In the genomic region with DNA sequence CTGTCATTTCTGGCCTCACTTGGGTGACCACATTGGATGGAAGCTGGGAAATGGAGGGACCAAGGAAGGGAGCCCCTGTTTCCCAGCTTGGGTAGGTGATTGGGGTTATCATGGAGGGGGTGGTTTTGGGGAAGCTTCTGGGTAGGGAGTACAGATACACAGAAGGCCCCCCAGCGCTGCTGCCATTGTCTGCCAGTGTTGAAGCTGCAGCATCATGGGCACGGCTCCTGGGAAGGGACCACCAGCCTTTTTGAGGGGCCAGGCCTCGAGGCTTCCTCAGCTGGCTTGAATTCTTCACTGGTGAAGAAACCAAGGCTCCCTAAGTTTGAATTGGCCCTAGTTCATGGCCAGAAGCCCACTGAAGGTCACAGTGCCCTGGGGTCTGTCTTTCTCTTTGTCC, we compare ENCODE assay signal across 28 cellular contexts.
"Had no signal": no experiment of that assay in that cellular context is flagged by ENCODE, and none has a peak within 500 bp of the region (broad histone marks: within the 10 kb centered on the region; RNA-seq: fewer than 3 reads in every experiment).

No MANE protein-coding gene starts in this region.

- H3K27me3 Mint-ChIP-seq: stimulated activated naive B cell treated with anti-CD40 and anti-IgM and Interleukin-4, amounts not matched to agents 10 μg/mL and 1 μg/mL and 100 μg/mL, for 72 hours; stimulated activated naive CD8-positive, alpha-beta T cell treated with anti-CD3 and anti-CD28 coated beads, Interleukin-15, amount 100 ng/mL, for 72 hours; stimulated activated naive CD8-positive, alpha-beta T cell treated with anti-CD3 and anti-CD28 coated beads, Interleukin-15, Interleukin-2, amounts not matched to agents 100 ng/mL and 50 ng/mL, for 24 hours; type B pancreatic cell had no signal

- H3K9me3 ChIP-seq: stomach, suprapubic skin, testis, thoracic aorta, thyroid gland, tibial artery, tibial nerve, transverse colon, upper lobe of left lung, upper lobe of right lung, uterus, vagina had no signal

- H3K36me3 ChIP-seq: stomach, suprapubic skin, thoracic aorta, thyroid gland, tibial artery, tibial nerve, transverse colon, upper lobe of left lung, upper lobe of right lung, uterus, vagina had no signal

- FAIRE-seq: urothelium cell line had no signal

- H3K27me3 ChIP-seq: stomach, suprapubic skin, testis, thyroid gland, tibial artery, tibial nerve, transverse colon, upper lobe of left lung, upper lobe of right lung, uterus, vagina had no signal

- H3K4me3 Mint-ChIP-seq: stimulated activated effector memory CD8-positive, alpha-beta T cell treated with anti-CD3 and anti-CD28 coated beads, Interleukin-12 subunit alpha, Interleukin-12 subunit beta, amount 100 ng/mL, for 72 hours; stimulated activated memory B cell treated with anti-CD40 and anti-IgM and Interleukin-4, amounts not matched to agents 10 μg/mL and 1 μg/mL and 100 μg/mL, for 72 hours; stimulated activated naive B cell treated with anti-CD40 and anti-IgM and Interleukin-4, amounts not matched to agents 10 μg/mL and 1 μg/mL and 100 μg/mL, for 72 hours; stimulated activated naive CD8-positive, alpha-beta T cell treated with anti-CD3 and anti-CD28 coated beads, Interleukin-15, amount 100 ng/mL, for 72 hours; stimulated activated naive CD8-positive, alpha-beta T cell treated with anti-CD3 and anti-CD28 coated beads, Interleukin-15, Interleukin-2, amounts not matched to agents 100 ng/mL and 50 ng/mL, for 24 hours; type B pancreatic cell had no signal

- H3K4me3 ChIP-seq: stomach, suprapubic skin, testis, thoracic aorta, thyroid gland, tibial artery, tibial nerve, transverse colon, upper lobe of left lung, upper lobe of right lung, uterus, vagina had no signal

- DNase-seq: stimulated activated CD4-positive, alpha-beta T cell treated with anti-CD3 and anti-CD28 coated beads, Interleukin-2, amount 100 ng/mL, for 48 hours; stimulated activated CD4-positive, alpha-beta T cell treated with anti-CD3 and anti-CD28 coated beads, Interleukin-4, amount 100 ng/mL, for 24 hours; stimulated activated CD4-positive, alpha-beta T cell treated with anti-CD3 and anti-CD28 coated beads, Interleukin-4, amount 100 ng/mL, for 4 hours; stimulated activated CD8-positive, alpha-beta memory T cell treated with anti-CD3 and anti-CD28 coated beads, Interleukin-4, amount 100 ng/mL, for 48 hours; stimulated activated naive B cell treated with anti-CD40 and anti-IgM and Interleukin-4, amounts not matched to agents 10 μg/mL and 1 μg/mL and 100 μg/mL, for 72 hours; stimulated activated naive CD4-positive, alpha-beta T cell; stimulated activated naive CD4-positive, alpha-beta T cell treated with Interleukin-2 at 50 U/mL for 16 hours; stimulated activated naive CD8-positive, alpha-beta T cell treated with anti-CD3 and anti-CD28 coated beads, Interleukin-15, amount 100 ng/mL, for 72 hours; stimulated activated naive CD8-positive, alpha-beta T cell treated with anti-CD3 and anti-CD28 coated beads, Interleukin-15, Interleukin-2, amounts not matched to agents 100 U/mL and 50 U/mL, for 24 hours; stomach; substantia nigra; testis; thyroid gland; transverse colon; trophoblast cell; upper lobe of left lung; upper lobe of right lung; uterus had no signal

- H3K27ac ChIP-seq: stomach, suprapubic skin, testis, thoracic aorta, thyroid gland, tibial artery, tibial nerve, transverse colon, upper lobe of left lung, upper lobe of right lung, uterus, vagina had no signal

- H3K27ac Mint-ChIP-seq: stimulated activated effector memory CD8-positive, alpha-beta T cell treated with anti-CD3 and anti-CD28 coated beads, Interleukin-12 subunit alpha, Interleukin-12 subunit beta, amount 100 ng/mL, for 72 hours; stimulated activated memory B cell treated with anti-CD40 and anti-IgM and Interleukin-4, amounts not matched to agents 10 μg/mL and 1 μg/mL and 100 μg/mL, for 72 hours; stimulated activated naive B cell treated with anti-CD40 and anti-IgM and Interleukin-4, amounts not matched to agents 10 μg/mL and 1 μg/mL and 100 μg/mL, for 72 hours; stimulated activated naive CD8-positive, alpha-beta T cell treated with anti-CD3 and anti-CD28 coated beads, Interleukin-15, amount 100 ng/mL, for 72 hours; stimulated activated naive CD8-positive, alpha-beta T cell treated with anti-CD3 and anti-CD28 coated beads, Interleukin-15, Interleukin-2, amounts not matched to agents 100 ng/mL and 50 ng/mL, for 24 hours; type B pancreatic cell had no signal

- H3K36me3 Mint-ChIP-seq: stimulated activated effector memory CD8-positive, alpha-beta T cell treated with anti-CD3 and anti-CD28 coated beads, Interleukin-12 subunit alpha, Interleukin-12 subunit beta, amount 100 ng/mL, for 72 hours; stimulated activated memory B cell treated with anti-CD40 and anti-IgM and Interleukin-4, amounts not matched to agents 10 μg/mL and 1 μg/mL and 100 μg/mL, for 72 hours; stimulated activated naive B cell treated with anti-CD40 and anti-IgM and Interleukin-4, amounts not matched to agents 10 μg/mL and 1 μg/mL and 100 μg/mL, for 72 hours; type B pancreatic cell had no signal

- ATAC-seq: stimulated activated effector memory CD8-positive, alpha-beta T cell treated with anti-CD3 and anti-CD28 coated beads, Interleukin-12 subunit alpha, Interleukin-12 subunit beta, amount 100 ng/mL, for 72 hours; stimulated activated memory B cell treated with anti-CD40 and anti-IgM and Interleukin-4, amounts not matched to agents 10 μg/mL and 1 μg/mL and 100 μg/mL, for 72 hours; stimulated activated naive B cell treated with anti-CD40 and anti-IgM and Interleukin-4, amounts not matched to agents 10 μg/mL and 1 μg/mL and 100 μg/mL, for 72 hours; stimulated activated naive CD8-positive, alpha-beta T cell treated with anti-CD3 and anti-CD28 coated beads, Interleukin-15, amount 100 ng/mL, for 72 hours; stimulated activated naive CD8-positive, alpha-beta T cell treated with anti-CD3 and anti-CD28 coated beads, Interleukin-15, Interleukin-2, amounts not matched to agents 100 U/mL and 50 U/mL, for 24 hours; upper lobe of right lung had no signal

- H3K4me1 ChIP-seq: testis, uterus had no signal

- H3K4me1 Mint-ChIP-seq: stimulated activated memory B cell treated with anti-CD40 and anti-IgM and Interleukin-4, amounts not matched to agents 10 μg/mL and 1 μg/mL and 100 μg/mL, for 72 hours had no signal

- H3K9me3 Mint-ChIP-seq: stimulated activated effector memory CD8-positive, alpha-beta T cell treated with anti-CD3 and anti-CD28 coated beads, Interleukin-12 subunit alpha, Interleukin-12 subunit beta, amount 100 ng/mL, for 72 hours; stimulated activated memory B cell treated with anti-CD40 and anti-IgM and Interleukin-4, amounts not matched to agents 10 μg/mL and 1 μg/mL and 100 μg/mL, for 72 hours; stimulated activated naive B cell treated with anti-CD40 and anti-IgM and Interleukin-4, amounts not matched to agents 10 μg/mL and 1 μg/mL and 100 μg/mL, for 72 hours; stimulated activated naive CD8-positive, alpha-beta T cell treated with anti-CD3 and anti-CD28 coated beads, Interleukin-15, amount 100 ng/mL, for 72 hours; stimulated activated naive CD8-positive, alpha-beta T cell treated with anti-CD3 and anti-CD28 coated beads, Interleukin-15, Interleukin-2, amounts not matched to agents 100 ng/mL and 50 ng/mL, for 24 hours; type B pancreatic cell had no signal
